ENCODE assay signal across 8 cellular contexts in the genomic region with DNA sequence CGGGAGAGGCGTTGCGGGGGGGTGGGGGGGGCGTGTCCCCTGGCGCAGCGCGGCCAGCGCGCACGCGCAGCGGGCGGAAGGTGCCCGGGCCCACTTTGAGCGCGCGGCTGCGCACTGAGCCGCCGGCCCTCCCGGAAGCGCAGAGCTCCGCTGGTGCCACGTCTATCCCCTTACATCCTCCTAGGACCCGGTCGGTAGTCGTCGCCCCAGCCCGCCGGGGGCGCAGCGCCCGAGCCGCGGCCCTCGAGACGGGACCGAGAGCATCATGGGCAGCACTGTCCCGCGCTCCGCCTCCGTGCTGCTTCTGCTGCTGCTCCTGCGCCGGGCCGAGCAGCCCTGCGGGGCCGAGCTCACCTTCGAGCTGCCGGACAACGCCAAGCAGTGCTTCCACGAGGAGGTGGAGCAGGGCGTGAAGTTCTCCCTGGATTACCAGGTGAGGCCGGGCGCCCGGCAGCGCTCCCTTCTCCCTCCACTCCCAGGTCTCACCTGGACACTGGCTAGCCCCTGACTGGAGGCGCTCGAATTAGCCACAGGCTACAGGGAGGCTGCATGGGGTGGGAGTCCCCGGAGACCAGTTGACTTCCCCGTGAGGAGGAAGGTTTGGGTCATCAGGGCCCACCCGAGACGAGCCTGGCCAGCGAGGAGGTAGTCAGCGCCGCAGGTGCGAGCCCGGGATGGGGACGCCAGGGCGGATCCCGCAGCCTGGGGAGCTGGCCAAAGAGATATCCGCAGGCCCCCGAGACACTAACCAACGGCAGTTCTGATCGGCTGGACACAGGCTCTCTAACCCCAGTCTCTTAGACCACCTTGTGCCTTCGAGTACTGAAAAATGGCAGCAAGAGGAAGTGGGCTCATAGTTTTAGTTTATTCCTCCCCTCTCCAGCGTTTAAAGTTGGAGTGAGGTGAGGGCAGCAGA. TPM values are rescaled to one million over a fixed set of nuclear protein-coding genes. Genes with fewer than 3 reads are reported as not detected.
A peak's percentile ranks its signal among the peaks of the same experiment; 100 is the strongest.
DNase-seq lines count a peak whose midpoint lies in the region; TF ChIP-seq lines count a peak whose summit lies in the region.

TSS of gene TMED3 (plus strand) at position 128 of the 916 bp plus-strand sequence. CDS start at position 266, 138 bp downstream.

- H3K27me3 ChIP-seq in H7 (ENCODE audit: control insufficient read depth, insufficient read depth, low read length), result peaks cover 8% of the 10 kb centered on the region
- H3K27me3 ChIP-seq in Loucy (ENCODE audit: insufficient read depth, low read length, poor library complexity, severe bottlenecking), result peaks cover 5% of the 10 kb centered on the region
- H3K27me3 ChIP-seq in SJCRH30, result no peaks in the 10 kb centered on the region
- H3K27me3 ChIP-seq in suprapubic skin, result peaks cover 3% of the 10 kb centered on the region

- peaks cover 50% of the 10 kb centered on the region for H3K79me2 ChIP-seq in Loucy (ENCODE audit: insufficient read depth, low read length)

- H4K20me1 ChIP-seq in Loucy (ENCODE audit: insufficient read depth, low read length, poor library complexity, severe bottlenecking), result no peaks in the 10 kb centered on the region

- TF ChIP-seq CTCF in Loucy (conservative IDR thresholded peaks at IDR 0.05; ENCODE audit: low read length), result peak; percentile 46
- TF ChIP-seq CTCF in suprapubic skin (IDR thresholded peaks at IDR 0.05), result no peak

- TF ChIP-seq EP300 in suprapubic skin (IDR thresholded peaks at IDR 0.05), result no peak

- H3K9ac ChIP-seq in Loucy (ENCODE audit: low read depth, low read length, poor library complexity, severe bottlenecking), result peak within 1 kb of the TSS; percentile 98

- 2% methylated on average over 28 of the region's 76 CpGs for WGBS in suprapubic skin

- H3F3A ChIP-seq in Loucy (ENCODE audit: low read depth), result no peaks in the 10 kb centered on the region

- H3K4me1 ChIP-seq in Loucy (ENCODE audit: insufficient read depth, low read length, poor library complexity, severe bottlenecking) (peaks cover 39% of the 10 kb centered on the region), SJCRH30 (no peaks in the 10 kb centered on the region; the same call in 1 of the 2 replicates), suprapubic skin (peaks cover 53% of the 10 kb centered on the region)

- H3K9me2 ChIP-seq in Loucy (replicated peaks; ENCODE audit: low read depth, low read length), result no peaks in the 10 kb centered on the region

- H3K27ac ChIP-seq in SJCRH30 (peak within 1 kb of the TSS; percentile 40), suprapubic skin (peak within 1 kb of the TSS; percentile 62)

- H3K4me3 ChIP-seq in H7 (ENCODE audit: insufficient read depth, low read depth, low read length) (peak within 1 kb of the TSS; percentile 88), Loucy (ENCODE audit: low read length, poor library complexity, severe bottlenecking) (peak within 1 kb of the TSS; percentile 99), SJCRH30 (peak within 1 kb of the TSS; percentile 85), suprapubic skin (peak within 1 kb of the TSS; percentile 90)

- H3K4me2 ChIP-seq in Loucy (ENCODE audit: low read depth, low read length, poor library complexity, severe bottlenecking), result peak within 1 kb of the TSS; percentile 96

- no peak for TF ChIP-seq POLR2A in suprapubic skin (IDR thresholded peaks at IDR 0.05)

- DNase-seq in GM03348 (ENCODE audit: low spot score) (peak; percentile 100), H7 (peak; percentile 98), SJCRH30 (peak; percentile 82 to 89), germinal center (ENCODE audit: low spot score) (peak; percentile 98), nucleus accumbens (lab: John Stamatoyannopoulos, UW) (peak in 52 of 56 donors; percentile 8 to 79 (median 50)), suprapubic skin (ENCODE audit: low spot score in 2 of 2) (no peak)
- peak; percentile 55 to 74 (median 58) for DNase-seq in activated naive CD4-positive, alpha-beta T cell (lab: John Stamatoyannopoulos, UW)

- H3K9me3 ChIP-seq in Loucy (ENCODE audit: insufficient read depth, low read depth, low read length) (no peaks in the 10 kb centered on the region; the same call in 1 of the 2 replicates), SJCRH30 (replicated peaks) (no peaks in the 10 kb centered on the region), suprapubic skin (no peaks in the 10 kb centered on the region)

- H3K36me3 ChIP-seq in H7 (replicated peaks; ENCODE audit: control insufficient read depth, insufficient read depth, low read length) (peaks cover 20% of the 10 kb centered on the region), Loucy (ENCODE audit: insufficient read depth, low read length) (peaks cover 22% of the 10 kb centered on the region; the same call in 1 of the 2 replicates), SJCRH30 (peaks cover 25% of the 10 kb centered on the region), suprapubic skin (peaks cover 28% of the 10 kb centered on the region)

- H2AFZ ChIP-seq in Loucy (ENCODE audit: low read length), result peak within 1 kb of the TSS; percentile 97

RNA-seq across cellular contexts. Expression of gene TMED3, which starts in this region (rescaled TPM):
- total RNA-seq in H7 (2014; rRNA removed; shearing (Covaris generic)), result 65.7 and 71.8 TPM in 2 replicates
- 31.9 and 36.0 TPM in 2 replicates for total RNA-seq in SJCRH30 (2014; rRNA removed; shearing (Covaris generic))
- total RNA-seq in suprapubic skin, result 100 to 1,000 TPM in 3 of 4 donors, 10 to 100 TPM in 1; 62.6 to 154 (median 127) TPM

Comparison
In these comparisons a context has a peak if more than half of its experiments do, and no peak if none do; other contexts are left out.
1. DNase-seq: peak in GM03348 (single experiment), H7 (single experiment), SJCRH30 (2 of 2), activated naive CD4-positive, alpha-beta T cell (4 of 4), germinal center (single experiment) and nucleus accumbens (52 of 56); none in suprapubic skin (0 of 2).
2. Peak in every context shown above with its lines, with median percentiles within 50 percentile points of each other: H3K4me3 ChIP-seq.